In genomic region chr2:106193977-106194778, GRCh38 we compare ENCODE assay signal across 8 cellular contexts. TPM values are rescaled to one million over a fixed set of nuclear protein-coding genes. Genes with fewer than 3 reads are reported as not detected.
A peak's percentile ranks its signal among the peaks of the same experiment; 100 is the strongest.
DNase-seq lines count a peak whose midpoint lies in the region; ATAC-seq and TF ChIP-seq lines count a peak whose summit lies in the region.

Gene UXS1 (minus strand): TSS chr2:106194301. CDS start chr2:106194241, 60 bp downstream.

- H3K9me3 ChIP-seq in BE2C: no peaks in the 10 kb centered on the region

- H3K4me3 Mint-ChIP-seq in activated CD4-positive, alpha-beta T cell treated with anti-CD3 and anti-CD28 coated beads, Interleukin-2, amount 10 ng/mL, durations not matched to agents 7 days and 5 days: peak within 1 kb of the TSS; percentile 86

- POLR2A ChIA-PET in activated CD4-positive, alpha-beta T cell treated with anti-CD3 and anti-CD28 coated beads, Interleukin-2, amount 10 ng/mL, durations not matched to agents 7 days and 5 days (lab: Charles Lee): interaction anchor here (1.5 kb wide), 1 partner anchor 34 kb away, joined by 4 read pairs; no protein-coding TSS in a partner anchor

- no peak for TF ChIP-seq CTCF in BE2C (IDR thresholded peaks at IDR 0.05; ENCODE audit: low read depth, low read length)

- H3K4me3 ChIP-seq in BE2C (ENCODE audit: low read depth, low read length): peak within 1 kb of the TSS; percentile 70

- peaks cover 2% of the 10 kb centered on the region for H3K27me3 Mint-ChIP-seq in activated CD4-positive, alpha-beta T cell treated with anti-CD3 and anti-CD28 coated beads, Interleukin-2, amount 10 ng/mL, durations not matched to agents 7 days and 5 days

- DNase-seq in BE2C: peak; percentile 92
- peak; percentile 95 for DNase-seq in NCI-H526 treated with DMSO at 0.1 percent for 48 hours (lab: John Stamatoyannopoulos, UW)
- DNase-seq in activated CD4-positive, alpha-beta T cell treated with anti-CD3 and anti-CD28 coated beads, Interleukin-2, amount 10 ng/mL, durations not matched to agents 7 days and 5 days: peak; percentile 97
- peak; percentile 9 for DNase-seq in cortex of kidney (lab: John Stamatoyannopoulos, UW)
- peak; percentile 99 for DNase-seq in left kidney (ENCODE audit: low read depth, low spot score)
- DNase-seq in stimulated activated CD4-positive, alpha-beta T cell treated with anti-CD3 and anti-CD28 coated beads, Interleukin-2, amount 100 ng/mL, for 24 hours: peak; percentile 98

- CTCF ChIA-PET in activated CD4-positive, alpha-beta T cell treated with anti-CD3 and anti-CD28 coated beads, Interleukin-2, amount 10 ng/mL, durations not matched to agents 7 days and 5 days (lab: Charles Lee): interaction anchor here (1.3 to 1.5 kb wide), 3 partner anchors 18 to 47 kb away, joined by 4 to 5 read pairs (median 5); no protein-coding TSS in a partner anchor

- no peaks in the 10 kb centered on the region for H3K9me3 Mint-ChIP-seq in activated CD4-positive, alpha-beta T cell treated with anti-CD3 and anti-CD28 coated beads, Interleukin-2, amount 10 ng/mL, durations not matched to agents 7 days and 5 days

- H3K27ac Mint-ChIP-seq in activated CD4-positive, alpha-beta T cell treated with anti-CD3 and anti-CD28 coated beads, Interleukin-2, amount 10 ng/mL, durations not matched to agents 7 days and 5 days: peak within 1 kb of the TSS; percentile 90

- no peaks in the 10 kb centered on the region for H3K27me3 ChIP-seq in BE2C

- peaks cover 44% of the 10 kb centered on the region for H3K4me1 Mint-ChIP-seq in activated CD4-positive, alpha-beta T cell treated with anti-CD3 and anti-CD28 coated beads, Interleukin-2, amount 10 ng/mL, durations not matched to agents 7 days and 5 days

- peaks cover 24% of the 10 kb centered on the region for H3K36me3 Mint-ChIP-seq in activated CD4-positive, alpha-beta T cell treated with anti-CD3 and anti-CD28 coated beads, Interleukin-2, amount 10 ng/mL, durations not matched to agents 7 days and 5 days (ENCODE audit: low read depth)

- ATAC-seq in GM19324 (IDR thresholded peaks at IDR 0.05; ENCODE audit: low FRiP score, unreplicated experiment) (peak; percentile 86), HG03469 (IDR thresholded peaks at IDR 0.05; ENCODE audit: unreplicated experiment) (peak; percentile 64)

- no peaks in the 10 kb centered on the region for H3K4me1 ChIP-seq in BE2C

- no peaks in the 10 kb centered on the region for H3K36me3 ChIP-seq in BE2C

RNA-seq across cellular contexts. Expression of gene UXS1, which starts in this region (rescaled TPM):
- polyA plus RNA-seq in BE2C (2012; ENCODE audit: insufficient read depth, insufficient read length, low read depth): 42.1 TPM
- 10 to 100 TPM; 77.6 to 85.0 TPM for total RNA-seq in activated CD4-positive, alpha-beta T cell treated with anti-CD3 and anti-CD28 coated beads, Interleukin-2, amount 10 ng/mL, durations not matched to agents 7 days and 5 days

Comparison
In these comparisons a context has a peak if more than half of its experiments do, and no peak if none do; other contexts are left out.
1. Peak in every context shown above with its lines: DNase-seq, ATAC-seq and H3K4me3 ChIP-seq.
2. DNase-seq: peak in every context shown above with its lines; median percentile 99 in left kidney; 98 in stimulated activated CD4-positive, alpha-beta T cell treated with anti-CD3 and anti-CD28 coated beads, Interleukin-2, amount 100 ng/mL, for 24 hours; 97 in activated CD4-positive, alpha-beta T cell treated with anti-CD3 and anti-CD28 coated beads, Interleukin-2, amount 10 ng/mL, durations not matched to agents 7 days and 5 days; 95 in NCI-H526 treated with DMSO at 0.1 percent for 48 hours; 92 in BE2C; 9 in cortex of kidney.